8 cellular contexts compared by ENCODE assay signal in genomic region chr10:11145498-11145855, GRCh38.
DNase-seq lines count a peak whose midpoint lies in the region; ATAC-seq and TF ChIP-seq lines count a peak whose summit lies in the region.

No MANE protein-coding gene starts in this region.

- no peaks in the 10 kb centered on the region for H3K27me3 ChIP-seq in endodermal cell (ENCODE audit: control insufficient read depth, insufficient read depth, low read length, poor library complexity, severe bottlenecking)

- H3K4me3 Mint-ChIP-seq in endodermal cell, result no peak overlapping the region

- peaks cover 25% of the 10 kb centered on the region for H3K36me3 Mint-ChIP-seq in endodermal cell (ENCODE audit: low read depth)

- H3K9me3 Mint-ChIP-seq in endodermal cell, result no peaks in the 10 kb centered on the region

- H3K36me3 ChIP-seq in endodermal cell (ENCODE audit: control insufficient read depth, insufficient read depth, low read length), result peaks cover 26% of the 10 kb centered on the region

- peak overlapping the region; percentile 26 for H3K27ac Mint-ChIP-seq in endodermal cell

- peaks cover 25% of the 10 kb centered on the region for H3K4me1 ChIP-seq in endodermal cell (ENCODE audit: control insufficient read depth, insufficient read depth, low read length)

- ATAC-seq in GM19328 (IDR thresholded peaks at IDR 0.05; ENCODE audit: unreplicated experiment) (peak; percentile 75), HG03103 (IDR thresholded peaks at IDR 0.05; ENCODE audit: low read depth, unreplicated experiment) (peak; percentile 85)

- DNase-seq in T-helper 9 cell (peak; percentile 50), endodermal cell (no peak), NCI-H146 treated with DMSO at 0.1 percent for 48 hours (lab: John Stamatoyannopoulos, UW; ENCODE audit: unreplicated experiment) (no peak), NCI-H2196 treated with DMSO at 0.1 percent for 48 hours (lab: John Stamatoyannopoulos, UW; ENCODE audit: unreplicated experiment) (no peak), NCI-H1417 (lab: John Stamatoyannopoulos, UW) (no peak)
- DNase-seq in stimulated activated CD8-positive, alpha-beta memory T cell treated with anti-CD3 and anti-CD28 coated beads, Interleukin-15, amount 100 ng/mL, for 48 hours (ENCODE audit: low read depth in 2 of 2), result peak; percentile 25 to 45

- WGBS in endodermal cell (ENCODE audit: insufficient coverage in 1 of 2, insufficient read length in 1 of 2), 2 experiments, result 80% methylated on average over 3 of the region's 3 CpGs; no CpG with 5 or more reads in 1 of the 2 experiments

- no peaks in the 10 kb centered on the region for H3K9me3 ChIP-seq in endodermal cell (ENCODE audit: control insufficient read depth, low read length)

- no peak for TF ChIP-seq CTCF in endodermal cell (conservative IDR thresholded peaks at IDR 0.05)

- H3K27ac ChIP-seq in endodermal cell (ENCODE audit: low read depth, low read length), result no peak overlapping the region

- H3K4me1 Mint-ChIP-seq in endodermal cell, result peaks cover 73% of the 10 kb centered on the region

- H3K9ac ChIP-seq in endodermal cell (ENCODE audit: extremely low read depth, low read length, poor library complexity, severe bottlenecking), result no peak overlapping the region

- no peak overlapping the region for H3K4me3 ChIP-seq in endodermal cell (ENCODE audit: low read length)

- no peaks in the 10 kb centered on the region for H3K27me3 Mint-ChIP-seq in endodermal cell (ENCODE audit: insufficient read depth)

Comparison
In these comparisons a context has a peak if more than half of its experiments do, and no peak if none do; other contexts are left out.
1. DNase-seq: peak in T-helper 9 cell (single experiment) and stimulated activated CD8-positive, alpha-beta memory T cell treated with anti-CD3 and anti-CD28 coated beads, Interleukin-15, amount 100 ng/mL, for 48 hours (2 of 2); none in endodermal cell (single experiment), NCI-H146 treated with DMSO at 0.1 percent for 48 hours (single experiment), NCI-H2196 treated with DMSO at 0.1 percent for 48 hours (single experiment) and NCI-H1417 (0 of 3).